1 cellular context compared by ENCODE assay signal in the genomic region with DNA sequence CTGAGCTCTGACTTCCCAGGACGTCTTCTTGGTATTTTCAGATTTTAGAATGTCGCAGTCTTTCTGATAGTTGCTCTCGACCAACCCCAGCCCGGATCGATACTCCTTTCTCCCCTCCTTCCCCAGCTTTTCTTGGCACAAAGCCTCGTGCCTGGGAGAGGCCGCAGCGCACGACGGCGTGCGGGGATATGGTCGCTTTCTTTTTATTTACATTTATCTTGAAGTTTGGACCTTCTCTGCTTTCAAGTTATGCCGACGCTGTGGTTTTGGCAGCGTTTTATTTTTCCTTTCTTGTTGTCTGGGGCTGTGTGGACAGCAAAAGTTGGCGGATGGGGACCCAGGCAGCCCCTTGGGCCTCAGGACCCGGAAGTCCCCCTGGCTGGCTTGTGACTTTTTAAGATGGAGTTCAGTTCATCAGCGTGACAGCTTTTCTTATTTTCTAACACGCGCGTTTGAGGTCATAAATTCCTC.
A peak's percentile ranks its signal among the peaks of the same experiment; 100 is the strongest.
TF ChIP-seq lines count a peak whose summit lies in the region.

No MANE protein-coding gene starts in this region.

TF ChIP-seq in H1, 55 proteins besides CTCF, POLR2A, EP300 and RAD21:
- TF ChIP-seq, protein P1, sequence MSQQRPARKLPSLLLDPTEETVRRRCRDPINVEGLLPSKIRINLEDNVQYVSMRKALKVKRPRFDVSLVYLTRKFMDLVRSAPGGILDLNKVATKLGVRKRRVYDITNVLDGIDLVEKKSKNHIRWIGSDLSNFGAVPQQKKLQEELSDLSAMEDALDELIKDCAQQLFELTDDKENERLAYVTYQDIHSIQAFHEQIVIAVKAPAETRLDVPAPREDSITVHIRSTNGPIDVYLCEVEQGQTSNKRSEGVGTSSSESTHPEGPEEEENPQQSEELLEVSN (IDR thresholded peaks at IDR 0.05): peak; percentile 72; the same call in 1 of the 2 replicates
- TF ChIP-seq KDM4A (IDR thresholded peaks at IDR 0.05; ENCODE audit: low read depth, low read length, severe bottlenecking) (no peak), CBX5 (IDR thresholded peaks at IDR 0.05; ENCODE audit: low read depth, low read length) (no peak), EZH2 (IDR thresholded peaks at IDR 0.05; ENCODE audit: low read depth, low read length, severe bottlenecking) (no peak), GABPA (IDR thresholded peaks at IDR 0.05; ENCODE audit: borderline replicate concordance, insufficient read depth, low read length) (no peak), TAF7 (optimal IDR thresholded peaks at IDR 0.05; ENCODE audit: borderline replicate concordance, low read depth, low read length) (no peak), FOSL1 (IDR thresholded peaks at IDR 0.05; ENCODE audit: insufficient read depth, low read depth, low read length) (no peak), EGR1 (IDR thresholded peaks at IDR 0.05; ENCODE audit: borderline replicate concordance, low read depth, low read length) (no peak), RBBP5 (IDR thresholded peaks at IDR 0.05; ENCODE audit: borderline replicate concordance, low read depth, low read length) (no peak), SRF (IDR thresholded peaks at IDR 0.05; ENCODE audit: low read depth, low read length) (no peak), SIRT6 (IDR thresholded peaks at IDR 0.05; ENCODE audit: low read length) (no peak), RXRA (IDR thresholded peaks at IDR 0.05; ENCODE audit: insufficient read depth, low read depth, low read length) (no peak), JUN (IDR thresholded peaks at IDR 0.05; ENCODE audit: low read depth, low read length) (no peak), TEAD4 (IDR thresholded peaks at IDR 0.05; ENCODE audit: low read depth, low read length) (no peak), BACH1 (IDR thresholded peaks at IDR 0.05; ENCODE audit: low read length) (no peak), NANOG (IDR thresholded peaks at IDR 0.05; ENCODE audit: insufficient read depth, low read depth, low read length, poor library complexity, severe bottlenecking) (no peak), SP4 (IDR thresholded peaks at IDR 0.05; ENCODE audit: low read length) (no peak)
- TF ChIP-seq, protein P2, sequence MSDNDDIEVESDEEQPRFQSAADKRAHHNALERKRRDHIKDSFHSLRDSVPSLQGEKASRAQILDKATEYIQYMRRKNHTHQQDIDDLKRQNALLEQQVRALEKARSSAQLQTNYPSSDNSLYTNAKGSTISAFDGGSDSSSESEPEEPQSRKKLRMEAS (IDR thresholded peaks at IDR 0.05): peak; percentile 67; the same call in 1 of the 2 replicates
